ENCODE assay signal across 8 cellular contexts in the genomic region with DNA sequence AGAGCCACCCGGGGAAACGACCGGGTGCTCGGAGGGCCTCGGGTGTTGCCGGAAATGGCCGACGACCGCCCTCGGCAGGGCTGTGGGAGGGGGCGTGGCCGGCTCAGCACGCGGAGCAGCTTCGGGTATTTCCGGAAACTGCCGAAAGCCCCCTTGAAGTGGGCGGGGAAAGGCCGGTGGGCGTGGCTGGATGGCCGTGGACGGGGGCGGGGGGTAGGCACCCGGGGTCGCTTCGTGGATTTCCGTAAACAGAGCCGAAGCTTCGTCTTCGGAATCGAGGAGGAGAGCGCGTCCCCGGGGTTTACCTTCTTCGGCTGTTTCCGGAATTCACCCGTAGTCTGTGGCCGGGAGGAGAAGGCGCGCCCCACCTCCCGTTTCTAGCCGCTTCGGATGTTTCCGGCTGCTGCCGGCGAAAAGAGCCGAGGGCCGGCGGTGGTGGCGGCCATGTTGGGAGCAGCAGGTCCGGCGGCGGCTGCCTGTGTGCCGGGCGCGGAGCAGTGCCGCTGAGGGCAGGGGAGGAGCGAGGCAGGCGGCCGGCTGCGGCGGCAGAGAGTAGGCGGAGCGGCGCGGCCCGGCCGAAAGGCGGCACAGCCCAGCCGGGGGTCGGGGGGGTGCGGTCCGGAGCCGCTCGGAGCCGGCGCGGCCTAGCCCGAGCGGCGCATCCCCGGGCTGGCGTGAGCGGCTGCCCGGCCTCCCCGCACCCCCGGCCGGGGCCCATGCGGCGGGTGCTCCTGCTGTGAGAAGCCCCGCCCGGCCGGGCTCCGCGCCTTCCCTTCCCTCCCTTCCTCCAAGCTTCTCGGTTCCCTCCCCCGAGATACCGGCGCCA. TPM values are rescaled to one million over a fixed set of nuclear protein-coding genes. Genes with fewer than 3 reads are reported as not detected.
DNase-seq lines count a peak whose midpoint lies in the region; ATAC-seq lines count a peak whose summit lies in the region.

Gene MARK2, plus strand, starts transcription at position 429 of the 826 bp plus-strand sequence. Its CDS starts 397 bp downstream, at position 826.

- DNase-seq in COLO668 (lab: John Stamatoyannopoulos, UW; ENCODE audit: unreplicated experiment): peak; percentile 99
- peak; percentile 97 for DNase-seq in HT1080 (ENCODE audit: low read depth)
- peak; percentile 98 for DNase-seq in NOMO-1 treated with DMSO at 0.1 percent for 48 hours (lab: John Stamatoyannopoulos, UW; ENCODE audit: unreplicated experiment)
- DNase-seq in activated CD8-positive, alpha-beta memory T cell treated with anti-CD3 and anti-CD28 coated beads for 4 hours (ENCODE audit: low read depth in 2 of 2): peak; percentile 99 to 100
- peak; percentile 100 for DNase-seq in effector memory CD4-positive, alpha-beta T cell
- DNase-seq in medulla oblongata (ENCODE audit: extremely low spot score): peak; percentile 99
- peak; percentile 100 for DNase-seq in stimulated activated CD8-positive, alpha-beta memory T cell treated with anti-CD3 and anti-CD28 coated beads, Interleukin-12 subunit alpha, Interleukin-12 subunit beta, amount 100 ng/mL, for 1 hour (ENCODE audit: low read depth)

- H3K36me3 ChIP-seq in effector memory CD4-positive, alpha-beta T cell (ENCODE audit: control insufficient read depth, insufficient read depth, low read length): peaks cover 7% of the 10 kb centered on the region

- H3K27me3 ChIP-seq in effector memory CD4-positive, alpha-beta T cell (replicated peaks; ENCODE audit: control insufficient read depth, insufficient read depth, low read length, poor library complexity, severe bottlenecking): no peaks in the 10 kb centered on the region

- peak within 1 kb of the TSS; percentile 85 for H3K27ac ChIP-seq in effector memory CD4-positive, alpha-beta T cell (ENCODE audit: insufficient read depth, low read length, poor library complexity, severe bottlenecking)

- H3K4me3 ChIP-seq in effector memory CD4-positive, alpha-beta T cell (ENCODE audit: insufficient read depth, low read depth, low read length, poor library complexity, severe bottlenecking): peak within 1 kb of the TSS; percentile 86

- ATAC-seq in GM21360 (IDR thresholded peaks at IDR 0.05; ENCODE audit: unreplicated experiment): peak; percentile 71

- no peaks in the 10 kb centered on the region for H3K9me3 ChIP-seq in effector memory CD4-positive, alpha-beta T cell (ENCODE audit: control insufficient read depth, low read length)

- H3K4me1 ChIP-seq in effector memory CD4-positive, alpha-beta T cell (ENCODE audit: control insufficient read depth, insufficient read depth, low read length, poor library complexity, severe bottlenecking): peaks cover 29% of the 10 kb centered on the region

RNA-seq across cellular contexts. Expression of gene MARK2, which starts in this region (rescaled TPM):
- total RNA-seq in HT1080 (2014; rRNA removed; shearing (Covaris generic)): 18.2 and 39.9 TPM in 2 replicates
- polyA plus RNA-seq in HT1080 (2015; cell fraction: cytosol; rRNA removed): 22.9 and 23.8 TPM in 2 replicates
- 26.5 and 27.1 TPM in 2 replicates for polyA plus RNA-seq in HT1080 (2015; cell fraction: nucleus; rRNA removed)

Comparison
In these comparisons a context has a peak if more than half of its experiments do, and no peak if none do; other contexts are left out.
1. Peak in every context shown above with its lines: DNase-seq, ATAC-seq, H3K4me3 ChIP-seq and H3K27ac ChIP-seq.